19 cellular contexts compared by ENCODE assay signal in the genomic region with DNA sequence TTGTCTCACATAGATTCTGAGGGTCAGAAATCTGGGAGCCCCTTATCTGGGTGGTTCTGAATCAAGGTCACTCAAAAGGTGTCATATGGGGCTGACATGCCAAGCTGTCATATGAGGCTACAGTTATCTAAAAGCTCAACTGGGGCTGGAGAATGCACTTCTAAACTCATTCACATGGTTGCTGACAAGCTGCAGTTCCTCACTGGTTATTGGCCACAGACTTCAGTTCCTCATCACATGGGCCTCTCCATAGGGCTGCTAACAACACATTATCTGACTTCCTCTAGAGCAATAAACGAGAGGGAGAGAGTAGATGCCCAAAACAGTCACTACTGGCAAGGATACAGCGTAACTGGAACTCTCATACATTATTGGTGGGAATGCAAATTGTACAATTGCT. TPM values are rescaled to one million over a fixed set of nuclear protein-coding genes. Genes with fewer than 3 reads are reported as not detected.
DNase-seq lines count a peak whose midpoint lies in the region; ATAC-seq and TF ChIP-seq lines count a peak whose summit lies in the region.
"Had no signal": no experiment of that assay in that cellular context is flagged by ENCODE, and none has a peak within 500 bp of the region (broad histone marks: within the 10 kb centered on the region; RNA-seq: fewer than 3 reads in every experiment).

No MANE protein-coding gene starts in this region.

- ATAC-seq in HG03175 (IDR thresholded peaks at IDR 0.05; ENCODE audit: unreplicated experiment) (peak; percentile 46), GM18511 (IDR thresholded peaks at IDR 0.05; ENCODE audit: unreplicated experiment) (no peak), GM18502 (IDR thresholded peaks at IDR 0.05; ENCODE audit: poor library complexity, unreplicated experiment) (no peak), GM21528 (IDR thresholded peaks at IDR 0.05; ENCODE audit: low FRiP score, unreplicated experiment) (no peak)

- H3K36me3 ChIP-seq in left ventricle myocardium inferior: no peaks in the 10 kb centered on the region

- no peak for TF ChIP-seq CTCF in left ventricle myocardium inferior (IDR thresholded peaks at IDR 0.05; ENCODE audit: borderline replicate concordance)

- peak overlapping the region; percentile 52 for H3K27ac ChIP-seq in left ventricle myocardium inferior (replicated peaks)
- H3K27ac ChIP-seq: GM23248, RWPE1 had no signal

- intact Hi-C loops in left ventricle myocardium inferior (cut with micrococcal nuclease): no loop called here

- H3K9me3 ChIP-seq in left ventricle myocardium inferior (replicated peaks): no peaks in the 10 kb centered on the region

- H3K4me3 ChIP-seq in left ventricle myocardium inferior: no peak overlapping the region
- H3K4me3 ChIP-seq: GM23248 had no signal

- no peaks in the 10 kb centered on the region for H3K27me3 ChIP-seq in left ventricle myocardium inferior (ENCODE audit: low read depth)

- H3K4me1 ChIP-seq in left ventricle myocardium inferior: peaks cover 5% of the 10 kb centered on the region

- DNase-seq in AML-193 (lab: John Stamatoyannopoulos, UW): peak; percentile 46 to 47
- DNase-seq in NOMO-1 treated with DMSO at 0.1 percent for 48 hours (lab: John Stamatoyannopoulos, UW; ENCODE audit: unreplicated experiment): peak; percentile 61
- no peak for DNase-seq in left ventricle myocardium inferior
- DNase-seq in stimulated activated CD4-positive, alpha-beta T cell treated with anti-CD3 and anti-CD28 coated beads, Interleukin-4, amount 100 ng/mL, for 4 hours: no peak
- DNase-seq: activated naive CD8-positive, alpha-beta T cell treated with anti-CD3 and anti-CD28 coated beads, Interleukin-2, amount 10 ng/mL, durations not matched to agents 7 days and 5 days; activated T-cell treated with anti-CD3 and anti-CD28 coated beads, Interleukin-2, amount 50 U/mL, for 48 hours; GF-D8; GM23248; NCI-H1694; stimulated activated CD4-positive, alpha-beta T cell treated with anti-CD3 and anti-CD28 coated beads, Interleukin-1b, Interleukin-23, amount 100 ng/mL, for 48 hours; stimulated activated CD8-positive, alpha-beta memory T cell treated with anti-CD3 and anti-CD28 coated beads, Interleukin-4, amount 100 ng/mL, for 48 hours; T-helper 9 cell had no signal

RNA-seq across cellular contexts. Expression of a gene that starts 7.4 kb away (rescaled TPM):
- not detected for total RNA-seq in left ventricle myocardium inferior
- total RNA-seq: activated naive CD8-positive, alpha-beta T cell treated with anti-CD3 and anti-CD28 coated beads, Interleukin-2, amount 10 ng/mL, durations not matched to agents 7 days and 5 days; liver; neural crest cell had no signal

RNA-seq across cellular contexts. Expression of a gene that starts 53.1 kb away (rescaled TPM):
- total RNA-seq in left ventricle myocardium inferior: 28.2 TPM

Comparison
In these comparisons a context has a peak if more than half of its experiments do, and no peak if none do; other contexts are left out.
1. DNase-seq: peak in AML-193 (2 of 2) and NOMO-1 treated with DMSO at 0.1 percent for 48 hours (single experiment); none in left ventricle myocardium inferior (single experiment) and stimulated activated CD4-positive, alpha-beta T cell treated with anti-CD3 and anti-CD28 coated beads, Interleukin-4, amount 100 ng/mL, for 4 hours (0 of 2).